1 cellular context compared by ENCODE assay signal in the genomic region with DNA sequence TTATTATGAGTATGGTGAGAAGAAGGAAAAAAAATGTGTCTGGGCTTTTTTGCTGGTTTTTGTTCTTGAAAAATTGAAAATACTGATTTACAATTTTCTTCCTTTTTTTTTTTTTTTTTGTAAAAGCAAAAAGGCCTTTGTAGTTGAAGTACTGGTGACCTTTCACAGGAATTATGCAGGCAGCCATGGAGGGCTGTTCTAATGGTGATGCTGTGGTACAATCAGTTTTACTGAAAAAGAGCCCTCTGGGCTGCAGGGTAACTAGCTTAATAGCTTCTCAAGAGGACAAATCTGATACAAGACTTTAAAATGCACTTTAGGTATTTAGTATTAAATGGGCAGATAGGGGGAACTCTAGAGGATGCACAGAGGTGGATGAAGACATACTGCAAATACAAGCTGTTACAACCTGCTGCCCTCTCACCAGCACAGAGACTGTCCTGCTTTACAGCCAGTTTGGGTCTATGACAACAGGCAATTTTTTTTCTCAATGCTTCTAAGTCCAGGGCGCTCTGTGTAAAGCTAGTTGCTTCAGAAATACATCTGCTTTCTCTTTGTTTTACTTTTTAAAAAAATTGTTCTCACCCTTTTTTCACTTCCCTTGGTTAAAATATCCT.
TF ChIP-seq lines count a peak whose summit lies in the region.

No MANE protein-coding gene starts in this region.

TF ChIP-seq in GM23338, 12 proteins besides CTCF, POLR2A, EP300 and RAD21 (continued from another document):
- TF ChIP-seq, protein P1, sequence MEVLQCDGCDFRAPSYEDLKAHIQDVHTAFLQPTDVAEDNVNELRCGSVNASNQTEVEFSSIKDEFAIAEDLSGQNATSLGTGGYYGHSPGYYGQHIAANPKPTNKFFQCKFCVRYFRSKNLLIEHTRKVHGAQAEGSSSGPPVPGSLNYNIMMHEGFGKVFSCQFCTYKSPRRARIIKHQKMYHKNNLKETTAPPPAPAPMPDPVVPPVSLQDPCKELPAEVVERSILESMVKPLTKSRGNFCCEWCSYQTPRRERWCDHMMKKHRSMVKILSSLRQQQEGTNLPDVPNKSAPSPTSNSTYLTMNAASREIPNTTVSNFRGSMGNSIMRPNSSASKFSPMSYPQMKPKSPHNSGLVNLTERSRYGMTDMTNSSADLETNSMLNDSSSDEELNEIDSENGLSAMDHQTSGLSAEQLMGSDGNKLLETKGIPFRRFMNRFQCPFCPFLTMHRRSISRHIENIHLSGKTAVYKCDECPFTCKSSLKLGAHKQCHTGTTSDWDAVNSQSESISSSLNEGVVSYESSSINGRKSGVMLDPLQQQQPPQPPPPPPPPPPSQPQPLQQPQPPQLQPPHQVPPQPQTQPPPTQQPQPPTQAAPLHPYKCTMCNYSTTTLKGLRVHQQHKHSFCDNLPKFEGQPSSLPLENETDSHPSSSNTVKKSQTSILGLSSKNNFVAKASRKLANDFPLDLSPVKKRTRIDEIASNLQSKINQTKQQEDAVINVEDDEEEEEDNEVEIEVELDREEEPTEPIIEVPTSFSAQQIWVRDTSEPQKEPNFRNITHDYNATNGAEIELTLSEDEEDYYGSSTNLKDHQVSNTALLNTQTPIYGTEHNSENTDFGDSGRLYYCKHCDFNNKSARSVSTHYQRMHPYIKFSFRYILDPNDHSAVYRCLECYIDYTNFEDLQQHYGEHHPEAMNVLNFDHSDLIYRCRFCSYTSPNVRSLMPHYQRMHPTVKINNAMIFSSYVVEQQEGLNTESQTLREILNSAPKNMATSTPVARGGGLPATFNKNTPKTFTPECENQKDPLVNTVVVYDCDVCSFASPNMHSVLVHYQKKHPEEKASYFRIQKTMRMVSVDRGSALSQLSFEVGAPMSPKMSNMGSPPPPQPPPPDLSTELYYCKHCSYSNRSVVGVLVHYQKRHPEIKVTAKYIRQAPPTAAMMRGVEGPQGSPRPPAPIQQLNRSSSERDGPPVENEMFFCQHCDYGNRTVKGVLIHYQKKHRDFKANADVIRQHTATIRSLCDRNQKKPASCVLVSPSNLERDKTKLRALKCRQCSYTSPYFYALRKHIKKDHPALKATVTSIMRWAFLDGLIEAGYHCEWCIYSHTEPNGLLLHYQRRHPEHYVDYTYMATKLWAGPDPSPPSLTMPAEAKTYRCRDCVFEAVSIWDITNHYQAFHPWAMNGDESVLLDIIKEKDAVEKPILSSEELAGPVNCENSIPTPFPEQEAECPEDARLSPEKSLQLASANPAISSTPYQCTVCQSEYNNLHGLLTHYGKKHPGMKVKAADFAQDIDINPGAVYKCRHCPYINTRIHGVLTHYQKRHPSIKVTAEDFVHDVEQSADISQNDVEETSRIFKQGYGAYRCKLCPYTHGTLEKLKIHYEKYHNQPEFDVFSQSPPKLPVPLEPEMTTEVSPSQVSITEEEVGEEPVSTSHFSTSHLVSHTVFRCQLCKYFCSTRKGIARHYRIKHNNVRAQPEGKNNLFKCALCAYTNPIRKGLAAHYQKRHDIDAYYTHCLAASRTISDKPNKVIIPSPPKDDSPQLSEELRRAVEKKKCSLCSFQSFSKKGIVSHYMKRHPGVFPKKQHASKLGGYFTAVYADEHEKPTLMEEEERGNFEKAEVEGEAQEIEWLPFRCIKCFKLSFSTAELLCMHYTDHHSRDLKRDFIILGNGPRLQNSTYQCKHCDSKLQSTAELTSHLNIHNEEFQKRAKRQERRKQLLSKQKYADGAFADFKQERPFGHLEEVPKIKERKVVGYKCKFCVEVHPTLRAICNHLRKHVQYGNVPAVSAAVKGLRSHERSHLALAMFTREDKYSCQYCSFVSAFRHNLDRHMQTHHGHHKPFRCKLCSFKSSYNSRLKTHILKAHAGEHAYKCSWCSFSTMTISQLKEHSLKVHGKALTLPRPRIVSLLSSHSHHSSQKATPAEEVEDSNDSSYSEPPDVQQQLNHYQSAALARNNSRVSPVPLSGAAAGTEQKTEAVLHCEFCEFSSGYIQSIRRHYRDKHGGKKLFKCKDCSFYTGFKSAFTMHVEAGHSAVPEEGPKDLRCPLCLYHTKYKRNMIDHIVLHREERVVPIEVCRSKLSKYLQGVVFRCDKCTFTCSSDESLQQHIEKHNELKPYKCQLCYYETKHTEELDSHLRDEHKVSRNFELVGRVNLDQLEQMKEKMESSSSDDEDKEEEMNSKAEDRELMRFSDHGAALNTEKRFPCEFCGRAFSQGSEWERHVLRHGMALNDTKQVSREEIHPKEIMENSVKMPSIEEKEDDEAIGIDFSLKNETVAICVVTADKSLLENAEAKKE (CRISPR knock-in tag; IDR thresholded peaks at IDR 0.05) = no peak
- TF ChIP-seq NANOG (IDR thresholded peaks at IDR 0.05; ENCODE audit: borderline replicate concordance) (no peak), POLR2AphosphoS5 (IDR thresholded peaks at IDR 0.05; ENCODE audit: low read depth) (no peak), EZH2phosphoT487 (IDR thresholded peaks at IDR 0.05; ENCODE audit: unreplicated experiment) (no peak)
- TF ChIP-seq, protein P2, sequence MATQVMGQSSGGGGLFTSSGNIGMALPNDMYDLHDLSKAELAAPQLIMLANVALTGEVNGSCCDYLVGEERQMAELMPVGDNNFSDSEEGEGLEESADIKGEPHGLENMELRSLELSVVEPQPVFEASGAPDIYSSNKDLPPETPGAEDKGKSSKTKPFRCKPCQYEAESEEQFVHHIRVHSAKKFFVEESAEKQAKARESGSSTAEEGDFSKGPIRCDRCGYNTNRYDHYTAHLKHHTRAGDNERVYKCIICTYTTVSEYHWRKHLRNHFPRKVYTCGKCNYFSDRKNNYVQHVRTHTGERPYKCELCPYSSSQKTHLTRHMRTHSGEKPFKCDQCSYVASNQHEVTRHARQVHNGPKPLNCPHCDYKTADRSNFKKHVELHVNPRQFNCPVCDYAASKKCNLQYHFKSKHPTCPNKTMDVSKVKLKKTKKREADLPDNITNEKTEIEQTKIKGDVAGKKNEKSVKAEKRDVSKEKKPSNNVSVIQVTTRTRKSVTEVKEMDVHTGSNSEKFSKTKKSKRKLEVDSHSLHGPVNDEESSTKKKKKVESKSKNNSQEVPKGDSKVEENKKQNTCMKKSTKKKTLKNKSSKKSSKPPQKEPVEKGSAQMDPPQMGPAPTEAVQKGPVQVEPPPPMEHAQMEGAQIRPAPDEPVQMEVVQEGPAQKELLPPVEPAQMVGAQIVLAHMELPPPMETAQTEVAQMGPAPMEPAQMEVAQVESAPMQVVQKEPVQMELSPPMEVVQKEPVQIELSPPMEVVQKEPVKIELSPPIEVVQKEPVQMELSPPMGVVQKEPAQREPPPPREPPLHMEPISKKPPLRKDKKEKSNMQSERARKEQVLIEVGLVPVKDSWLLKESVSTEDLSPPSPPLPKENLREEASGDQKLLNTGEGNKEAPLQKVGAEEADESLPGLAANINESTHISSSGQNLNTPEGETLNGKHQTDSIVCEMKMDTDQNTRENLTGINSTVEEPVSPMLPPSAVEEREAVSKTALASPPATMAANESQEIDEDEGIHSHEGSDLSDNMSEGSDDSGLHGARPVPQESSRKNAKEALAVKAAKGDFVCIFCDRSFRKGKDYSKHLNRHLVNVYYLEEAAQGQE (IDR thresholded peaks at IDR 0.05; ENCODE audit: unreplicated experiment) = no peak
